Comparison of ENCODE assay signal across 8 cellular contexts in the genomic region with DNA sequence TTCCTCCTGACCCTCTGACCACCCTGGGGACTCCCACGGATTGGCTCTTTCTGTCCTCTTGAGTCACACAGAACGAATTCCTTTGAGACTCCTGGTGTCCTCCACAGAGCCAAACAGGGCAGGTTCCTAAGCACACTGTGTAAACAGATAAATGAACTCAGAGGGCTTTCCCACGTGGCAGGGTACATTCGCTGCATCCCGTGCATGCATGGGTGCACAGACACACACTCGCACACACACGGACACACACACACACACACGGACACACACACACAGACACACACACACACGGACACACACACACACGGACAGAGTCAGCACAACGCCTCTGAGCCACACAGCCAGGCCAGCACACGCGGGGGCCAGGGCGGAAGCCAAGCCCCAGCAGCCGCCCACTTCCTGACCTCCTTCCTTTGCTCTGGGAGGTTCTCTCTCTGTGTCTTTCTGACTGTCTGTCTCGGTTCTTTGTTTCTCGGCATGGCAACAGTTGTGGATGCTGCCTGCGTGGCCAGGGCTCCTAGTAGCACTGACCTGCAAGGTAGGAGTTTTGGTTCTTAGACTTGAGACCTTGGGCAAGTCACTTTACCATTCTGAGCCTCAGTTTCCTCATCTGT. TPM values are rescaled to one million over a fixed set of nuclear protein-coding genes. Genes with fewer than 3 reads are reported as not detected.
A peak's percentile ranks its signal among the peaks of the same experiment; 100 is the strongest.
DNase-seq lines count a peak whose midpoint lies in the region; ATAC-seq and TF ChIP-seq lines count a peak whose summit lies in the region.

No MANE protein-coding gene starts in this region.

- H3K27ac ChIP-seq in right atrium auricular region (peak overlapping the region; percentile 77 to 79), spleen (peak overlapping the region; percentile 90 to 96 (median 92))

- H3K4me3 ChIP-seq in NT2/D1 (ENCODE audit: insufficient read length, low read depth), result peak overlapping the region; percentile 56
- peak overlapping the region; percentile 44 to 63 for H3K4me3 ChIP-seq in right atrium auricular region
- H3K4me3 ChIP-seq in spleen, result peak overlapping the region; percentile 61 to 75 (median 66)

- peaks cover 36% of the 10 kb centered on the region for H3K27me3 ChIP-seq in NT2/D1 (ENCODE audit: insufficient read depth, insufficient read length)
- no peaks in the 10 kb centered on the region for H3K27me3 ChIP-seq in right atrium auricular region
- no peaks in the 10 kb centered on the region for H3K27me3 ChIP-seq in spleen (replicated peaks in 1 of 7)

- TF ChIP-seq CTCF in right atrium auricular region (IDR thresholded peaks at IDR 0.05) (no peak), spleen (IDR thresholded peaks at IDR 0.05 in 8 of 11, conservative IDR thresholded peaks at IDR 0.05 in 3 of 11) (no peak)

- peaks cover 45% of the 10 kb centered on the region for H3K36me3 Mint-ChIP-seq in activated T-helper 17 cell treated with anti-CD3 and anti-CD28 coated beads, Interleukin-2, amount 50 U/mL, for 72 hours (ENCODE audit: low read depth)

- ATAC-seq in HG02870 (IDR thresholded peaks at IDR 0.05; ENCODE audit: unreplicated experiment), result peak; percentile 61
- ATAC-seq in activated T-helper 17 cell treated with anti-CD3 and anti-CD28 coated beads, Interleukin-2, amount 50 U/mL, for 72 hours (replicated peaks), result peak; percentile 78

- intact Hi-C loops in spleen (cut with DNase I; ENCODE audit: low total_unique reads), result no loop called here

- H3K4me1 Mint-ChIP-seq in activated T-helper 17 cell treated with anti-CD3 and anti-CD28 coated beads, Interleukin-2, amount 50 U/mL, for 72 hours, result peaks cover 33% of the 10 kb centered on the region

- H3K4me3 Mint-ChIP-seq in activated T-helper 17 cell treated with anti-CD3 and anti-CD28 coated beads, Interleukin-2, amount 50 U/mL, for 72 hours, result peak overlapping the region; percentile 95

- H3K36me3 ChIP-seq in NT2/D1 (ENCODE audit: insufficient read depth, insufficient read length, low read length) (no peaks in the 10 kb centered on the region), right atrium auricular region (no peaks in the 10 kb centered on the region), spleen (peaks cover 0 to 12% (median under 1%) of the 10 kb centered on the region in 6 donors)

- no peaks in the 10 kb centered on the region for H3K27me3 Mint-ChIP-seq in activated T-helper 17 cell treated with anti-CD3 and anti-CD28 coated beads, Interleukin-2, amount 50 U/mL, for 72 hours

- H3K4me1 ChIP-seq in NT2/D1 (ENCODE audit: insufficient read depth, insufficient read length) (peaks cover 16% of the 10 kb centered on the region), right atrium auricular region (peaks cover 2 to 39% of the 10 kb centered on the region in 2 donors), spleen (peaks cover 5 to 62% (median 37%) of the 10 kb centered on the region in 6 donors)

- peak overlapping the region; percentile 69 for H3K9ac ChIP-seq in NT2/D1 (ENCODE audit: insufficient read length, low read depth)

- WGBS in spleen, 5 donors, result 4 to 10% (median 6%) methylated on average over 17 to 18 of the region's 18 CpGs

- no peaks in the 10 kb centered on the region for H3K9me3 Mint-ChIP-seq in activated T-helper 17 cell treated with anti-CD3 and anti-CD28 coated beads, Interleukin-2, amount 50 U/mL, for 72 hours

- DNase-seq in NT2/D1 (ENCODE audit: low read depth, low spot score) (no peak), right atrium auricular region (ENCODE audit: low spot score) (no peak), spleen (peak; percentile 93), NCI-H524 treated with DMSO at 0.1 percent for 48 hours (lab: John Stamatoyannopoulos, UW) (no peak), HuH-7.5 (ENCODE audit: low spot score) (no peak)

- H3K27ac Mint-ChIP-seq in activated T-helper 17 cell treated with anti-CD3 and anti-CD28 coated beads, Interleukin-2, amount 50 U/mL, for 72 hours, result peak overlapping the region; percentile 97

- H3K9me3 ChIP-seq in NT2/D1 (ENCODE audit: insufficient read depth, low read length) (no peaks in the 10 kb centered on the region; the same call in 1 of the 2 replicates), right atrium auricular region (no peaks in the 10 kb centered on the region), spleen (no peaks in the 10 kb centered on the region)

- peak; percentile 47 for TF ChIP-seq POLR2A in GM18526 (IDR thresholded peaks at IDR 0.05; ENCODE audit: extremely low read depth, insufficient read length)
- TF ChIP-seq POLR2A in spleen (IDR thresholded peaks at IDR 0.05), result peak in 1 of 3 donors; percentile 20

RNA-seq across cellular contexts. Expression of gene CRACR2A, which starts 0.7 kb away (rescaled TPM):
- 10 to 100 TPM; 39.4 to 46.3 TPM for total RNA-seq in activated T-helper 17 cell treated with anti-CD3 and anti-CD28 coated beads, Interleukin-2, amount 50 U/mL, for 72 hours
- total RNA-seq in right atrium auricular region, result 10 to 100 TPM in 1 of 2 donors, 1 to 10 TPM in 1; 6.0 to 10.9 TPM
- 10 to 100 TPM; 18.9 to 27.6 (median 22.1) TPM for total RNA-seq in spleen
- 1 to 10 TPM; 3.3 to 6.0 (median 4.5) TPM for polyA plus RNA-seq in spleen
